ENCODE assay signal across 8 cellular contexts in genomic region chr20:45407783-45408645, GRCh38. TPM values are rescaled to one million over a fixed set of nuclear protein-coding genes. Genes with fewer than 3 reads are reported as not detected.
DNase-seq lines count a peak whose midpoint lies in the region; ATAC-seq and TF ChIP-seq lines count a peak whose summit lies in the region.

DBNDD2 (plus strand) TSS chr20:45408289; CDS start chr20:45408468, 179 bp downstream.

- H3K4me1 Mint-ChIP-seq in activated naive CD4-positive, alpha-beta T cell treated with anti-CD3 and anti-CD28 coated beads, Interleukin-2, amount 10 ng/mL, durations not matched to agents 7 days and 5 days: peaks cover 16% of the 10 kb centered on the region
- peaks cover 55% of the 10 kb centered on the region for H3K4me1 Mint-ChIP-seq in dendritic cell treated with granulocyte-macrophage colony-stimulating factor and Interleukin-4, amounts not matched to agents 40 ng/mL and 50 ng/mL, for 4 days (ENCODE audit: low read depth)

- intact Hi-C loops in dendritic cell treated with granulocyte-macrophage colony-stimulating factor and Interleukin-4, amounts not matched to agents 40 ng/mL and 50 ng/mL, for 4 days (cut with micrococcal nuclease): loop anchor here (5.0 kb wide), 1 partner anchor 36 kb away; no protein-coding TSS in a partner anchor
- intact Hi-C loops in lower lobe of right lung (cut with DNase I): no loop called here

- H3K27ac Mint-ChIP-seq in activated naive CD4-positive, alpha-beta T cell treated with anti-CD3 and anti-CD28 coated beads, Interleukin-2, amount 10 ng/mL, durations not matched to agents 7 days and 5 days: no peak within 1 kb of the TSS
- peak within 1 kb of the TSS; percentile 90 for H3K27ac Mint-ChIP-seq in dendritic cell treated with granulocyte-macrophage colony-stimulating factor and Interleukin-4, amounts not matched to agents 40 ng/mL and 50 ng/mL, for 4 days

- H3K27ac ChIP-seq in lower lobe of right lung: peak within 1 kb of the TSS; percentile 87

- no peak for ATAC-seq in lower lobe of right lung
- ATAC-seq in GM21576 (IDR thresholded peaks at IDR 0.05; ENCODE audit: unreplicated experiment): no peak
- ATAC-seq in HG03460 (IDR thresholded peaks at IDR 0.05; ENCODE audit: unreplicated experiment): no peak
- no peak for ATAC-seq in HG03565 (IDR thresholded peaks at IDR 0.05; ENCODE audit: unreplicated experiment)

- peak within 1 kb of the TSS; percentile 97 for H3K4me3 ChIP-seq in lower lobe of right lung

- TF ChIP-seq CTCF in lower lobe of right lung (IDR thresholded peaks at IDR 0.05) (no peak), subcutaneous adipose tissue (IDR thresholded peaks at IDR 0.05; ENCODE audit: low read depth) (no peak)

- peaks cover 8% of the 10 kb centered on the region for H3K36me3 Mint-ChIP-seq in activated naive CD4-positive, alpha-beta T cell treated with anti-CD3 and anti-CD28 coated beads, Interleukin-2, amount 10 ng/mL, durations not matched to agents 7 days and 5 days
- peaks cover 60% of the 10 kb centered on the region for H3K36me3 Mint-ChIP-seq in dendritic cell treated with granulocyte-macrophage colony-stimulating factor and Interleukin-4, amounts not matched to agents 40 ng/mL and 50 ng/mL, for 4 days (ENCODE audit: low read depth)

- H3K9me3 Mint-ChIP-seq in activated naive CD4-positive, alpha-beta T cell treated with anti-CD3 and anti-CD28 coated beads, Interleukin-2, amount 10 ng/mL, durations not matched to agents 7 days and 5 days: no peaks in the 10 kb centered on the region
- H3K9me3 Mint-ChIP-seq in dendritic cell treated with granulocyte-macrophage colony-stimulating factor and Interleukin-4, amounts not matched to agents 40 ng/mL and 50 ng/mL, for 4 days: no peaks in the 10 kb centered on the region

- CTCF ChIA-PET in activated naive CD4-positive, alpha-beta T cell treated with anti-CD3 and anti-CD28 coated beads, Interleukin-2, amount 10 ng/mL, durations not matched to agents 7 days and 5 days (lab: Charles Lee): interaction anchor here (1.3 to 1.6 kb wide), 4 partner anchors 8 to 45 kb away, joined by 5 to 8 read pairs (median 6); partner anchors contain the start of genes PIGT and SYS1

- peaks cover 36% of the 10 kb centered on the region for H3K36me3 ChIP-seq in lower lobe of right lung

- H3K4me3 Mint-ChIP-seq in activated naive CD4-positive, alpha-beta T cell treated with anti-CD3 and anti-CD28 coated beads, Interleukin-2, amount 10 ng/mL, durations not matched to agents 7 days and 5 days: peak within 1 kb of the TSS; percentile 79
- H3K4me3 Mint-ChIP-seq in dendritic cell treated with granulocyte-macrophage colony-stimulating factor and Interleukin-4, amounts not matched to agents 40 ng/mL and 50 ng/mL, for 4 days: peak within 1 kb of the TSS; percentile 94

- peaks cover 50% of the 10 kb centered on the region for H3K27me3 Mint-ChIP-seq in activated naive CD4-positive, alpha-beta T cell treated with anti-CD3 and anti-CD28 coated beads, Interleukin-2, amount 10 ng/mL, durations not matched to agents 7 days and 5 days
- peaks cover 13% of the 10 kb centered on the region for H3K27me3 Mint-ChIP-seq in dendritic cell treated with granulocyte-macrophage colony-stimulating factor and Interleukin-4, amounts not matched to agents 40 ng/mL and 50 ng/mL, for 4 days

- no peaks in the 10 kb centered on the region for H3K9me3 ChIP-seq in lower lobe of right lung

- no peak for DNase-seq in activated naive CD4-positive, alpha-beta T cell treated with anti-CD3 and anti-CD28 coated beads, Interleukin-2, amount 10 ng/mL, durations not matched to agents 7 days and 5 days
- no peak for DNase-seq in activated naive CD4-positive, alpha-beta T cell treated with anti-CD3 and anti-CD28 coated beads, Interleukin-2, amount 50 U/mL, for 16 hours
- no peak for DNase-seq in lower lobe of right lung

- H3K4me1 ChIP-seq in lower lobe of right lung: peaks cover 29% of the 10 kb centered on the region

- H3K27me3 ChIP-seq in lower lobe of right lung (ENCODE audit: low read depth): no peaks in the 10 kb centered on the region

RNA-seq across cellular contexts. Expression of gene DBNDD2, which starts in this region (rescaled TPM):
- 82.2 TPM for total RNA-seq in lower lobe of right lung
- total RNA-seq in subcutaneous adipose tissue: 10 to 100 TPM; 20.5 to 42.3 (median 24.3) TPM
